In the genomic region with DNA sequence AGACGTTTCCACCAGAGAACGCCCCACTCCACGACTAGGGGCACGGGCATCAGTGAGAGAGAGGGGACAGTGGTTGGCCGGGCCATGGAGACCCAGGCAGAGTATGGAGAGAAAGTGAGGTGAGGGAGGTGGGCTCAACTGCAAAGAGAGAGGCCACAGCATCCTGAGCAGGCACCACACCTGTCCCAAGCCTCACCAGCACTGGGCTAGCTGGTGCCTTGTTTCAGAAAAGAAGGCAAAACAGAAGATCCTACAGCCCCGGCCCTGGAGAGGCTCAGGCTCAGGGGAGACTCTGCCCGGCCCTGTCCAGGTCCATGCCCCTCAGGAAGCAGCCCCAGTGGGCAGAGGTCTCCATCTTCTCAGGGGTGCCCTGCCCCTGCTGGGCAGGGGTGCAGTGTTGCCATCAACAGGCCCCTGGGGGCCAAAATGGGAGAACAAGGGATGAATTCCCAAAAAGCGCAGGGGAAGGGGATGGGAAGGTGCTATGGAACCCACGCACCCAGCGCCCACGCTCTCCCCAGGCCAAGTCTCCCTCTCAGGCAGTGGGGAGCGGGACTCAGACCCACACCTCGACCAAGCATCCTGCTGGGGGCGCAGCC, we compare ENCODE assay signal across 22 cellular contexts. TPM values are rescaled to one million over a fixed set of nuclear protein-coding genes. Genes with fewer than 3 reads are reported as not detected.
DNase-seq lines count a peak whose midpoint lies in the region; ATAC-seq and TF ChIP-seq lines count a peak whose summit lies in the region.
"Had no signal": no experiment of that assay in that cellular context is flagged by ENCODE, and none has a peak within 500 bp of the region (broad histone marks: within the 10 kb centered on the region; RNA-seq: fewer than 3 reads in every experiment).

No MANE protein-coding gene starts in this region.

- H3K9me3 Mint-ChIP-seq in stimulated activated naive CD8-positive, alpha-beta T cell treated with anti-CD3 and anti-CD28 coated beads, Interleukin-15, Interleukin-2, amounts not matched to agents 100 ng/mL and 50 ng/mL, for 24 hours = no peaks in the 10 kb centered on the region
- no peaks in the 10 kb centered on the region for H3K9me3 Mint-ChIP-seq in stimulated activated naive CD8-positive, alpha-beta T cell treated with anti-CD3 and anti-CD28 coated beads, Interleukin-15, amount 100 ng/mL, for 72 hours
- H3K9me3 Mint-ChIP-seq: activated T-helper 2 cell treated with anti-CD3 and anti-CD28 coated beads, Interferon-gamma antibody, Interleukin-2, Interleukin-4, amounts not matched to agents 10 μg/mL and 5 μg/mL and 100 μg/mL, durations not matched to agents 14 hours and 24 hours and 36 hours; central memory CD8-positive, alpha-beta T cell; neural crest cell; stimulated activated naive B cell treated with anti-CD40 and anti-IgM and Interleukin-4, amounts not matched to agents 10 μg/mL and 1 μg/mL and 100 μg/mL, for 72 hours had no signal

- no peak for ATAC-seq in stimulated activated naive CD8-positive, alpha-beta T cell treated with anti-CD3 and anti-CD28 coated beads, Interleukin-15, amount 100 ng/mL, for 72 hours
- no peak for ATAC-seq in SK-N-SH treated with all-trans-retinoic acid at 6 μM for 48 hours
- ATAC-seq: stimulated activated naive B cell treated with anti-CD40 and anti-IgM and Interleukin-4, amounts not matched to agents 10 μg/mL and 1 μg/mL and 100 μg/mL, for 72 hours had no signal

- TF ChIP-seq POLR2A in esophagus muscularis mucosa (IDR thresholded peaks at IDR 0.05; ENCODE audit: low read depth) = no peak

- H3K27me3 ChIP-seq in esophagus muscularis mucosa = no peaks in the 10 kb centered on the region
- no peaks in the 10 kb centered on the region for H3K27me3 ChIP-seq in neutrophil

- intact Hi-C loops in esophagus muscularis mucosa (cut with DNase I) = loop anchor here (5.0 to 10.0 kb wide), 2 partner anchors 227 to 589 kb away; no protein-coding TSS in a partner anchor

- H3K27ac ChIP-seq in esophagus muscularis mucosa (replicated peaks in 1 of 4) (peak overlapping the region; percentile 79 to 89 (median 88)), neutrophil (peak overlapping the region; percentile 97), RWPE1 (no peak overlapping the region)
- H3K27ac ChIP-seq: VCaP had no signal

- H3K36me3 ChIP-seq in esophagus muscularis mucosa (no peaks in the 10 kb centered on the region), neutrophil (peaks cover 4% of the 10 kb centered on the region)
- H3K36me3 ChIP-seq: HAP-1 had no signal

- DNase-seq in stimulated activated naive CD8-positive, alpha-beta T cell treated with anti-CD3 and anti-CD28 coated beads, Interleukin-15, amount 100 ng/mL, for 72 hours = no peak
- DNase-seq in esophagus muscularis mucosa (ENCODE audit: extremely low spot score) = no peak
- no peak for DNase-seq in inferior parietal cortex (ENCODE audit: extremely low spot score)
- DNase-seq in RWPE1 (ENCODE audit: low spot score) = no peak
- DNase-seq in amygdala (lab: John Stamatoyannopoulos, UW) = no peak
- DNase-seq: effector memory CD4-positive, alpha-beta T cell; NCI-H2029; stimulated activated CD4-positive, alpha-beta T cell treated with anti-CD3 and anti-CD28 coated beads, Interleukin-15, amount 100 ng/mL, for 24 hours; stimulated activated naive B cell treated with anti-CD40 and anti-IgM and Interleukin-4, amounts not matched to agents 10 μg/mL and 1 μg/mL and 100 μg/mL, for 72 hours; T-helper 1 cell had no signal

- no peak overlapping the region for H3K4me3 ChIP-seq in esophagus muscularis mucosa
- H3K4me3 ChIP-seq in neutrophil (ENCODE audit: low read depth in 1 of 2, low read length in 1 of 2) = no peak overlapping the region
- H3K4me3 ChIP-seq: HAP-1, lung had no signal

- 87% methylated on average over 6 of the region's 14 CpGs for WGBS in esophagus muscularis mucosa

- CTCF ChIA-PET in RWPE1 (lab: Yijun Ruan, JAX) = interaction anchor here (4.1 to 7.5 kb wide), 2 partner anchors 112 to 113 kb away, joined by 55 to 161 read pairs; no protein-coding TSS in a partner anchor

- no peaks in the 10 kb centered on the region for H3K36me3 Mint-ChIP-seq in stimulated activated naive CD8-positive, alpha-beta T cell treated with anti-CD3 and anti-CD28 coated beads, Interleukin-15, Interleukin-2, amounts not matched to agents 100 ng/mL and 50 ng/mL, for 24 hours (ENCODE audit: low read depth)
- H3K36me3 Mint-ChIP-seq: stimulated activated naive B cell treated with anti-CD40 and anti-IgM and Interleukin-4, amounts not matched to agents 10 μg/mL and 1 μg/mL and 100 μg/mL, for 72 hours had no signal

- H3K4me1 ChIP-seq in esophagus muscularis mucosa (peaks cover 49 to 63% (median 62%) of the 10 kb centered on the region in 4 donors), neutrophil (ENCODE audit: control insufficient read depth in 1 of 2, insufficient read depth in 1 of 2, low read depth in 1 of 2, low read length in 1 of 2) (peaks cover 51 to 53% of the 10 kb centered on the region in 2 experiments)
- H3K4me1 ChIP-seq: HAP-1 had no signal

- TF ChIP-seq EP300 in esophagus muscularis mucosa (IDR thresholded peaks at IDR 0.05) = no peak

- H3K27me3 Mint-ChIP-seq in stimulated activated naive CD8-positive, alpha-beta T cell treated with anti-CD3 and anti-CD28 coated beads, Interleukin-15, Interleukin-2, amounts not matched to agents 100 ng/mL and 50 ng/mL, for 24 hours = no peaks in the 10 kb centered on the region
- no peaks in the 10 kb centered on the region for H3K27me3 Mint-ChIP-seq in stimulated activated naive CD8-positive, alpha-beta T cell treated with anti-CD3 and anti-CD28 coated beads, Interleukin-15, amount 100 ng/mL, for 72 hours
- H3K27me3 Mint-ChIP-seq: central memory CD8-positive, alpha-beta T cell; stimulated activated naive B cell treated with anti-CD40 and anti-IgM and Interleukin-4, amounts not matched to agents 10 μg/mL and 1 μg/mL and 100 μg/mL, for 72 hours had no signal

- no peak overlapping the region for H3K4me3 Mint-ChIP-seq in stimulated activated naive CD8-positive, alpha-beta T cell treated with anti-CD3 and anti-CD28 coated beads, Interleukin-15, Interleukin-2, amounts not matched to agents 100 ng/mL and 50 ng/mL, for 24 hours
- H3K4me3 Mint-ChIP-seq in stimulated activated naive CD8-positive, alpha-beta T cell treated with anti-CD3 and anti-CD28 coated beads, Interleukin-15, amount 100 ng/mL, for 72 hours = no peak overlapping the region
- H3K4me3 Mint-ChIP-seq: neural crest cell; stimulated activated naive B cell treated with anti-CD40 and anti-IgM and Interleukin-4, amounts not matched to agents 10 μg/mL and 1 μg/mL and 100 μg/mL, for 72 hours had no signal

- H3K9me3 ChIP-seq in esophagus muscularis mucosa = no peaks in the 10 kb centered on the region
- no peaks in the 10 kb centered on the region for H3K9me3 ChIP-seq in neutrophil
- H3K9me3 ChIP-seq: HAP-1 had no signal

- POLR2A ChIA-PET in RWPE1 (lab: Yijun Ruan, JAX; ENCODE audit: low non-redundant PET) = no interaction called here

- TF ChIP-seq CTCF in esophagus muscularis mucosa (IDR thresholded peaks at IDR 0.05) (no peak), neutrophil (IDR thresholded peaks at IDR 0.05) (no peak), RWPE1 (conservative IDR thresholded peaks at IDR 0.05; ENCODE audit: low read depth) (no peak)

- H3K27ac Mint-ChIP-seq in stimulated activated naive CD8-positive, alpha-beta T cell treated with anti-CD3 and anti-CD28 coated beads, Interleukin-15, Interleukin-2, amounts not matched to agents 100 ng/mL and 50 ng/mL, for 24 hours = peak overlapping the region; percentile 5
- H3K27ac Mint-ChIP-seq in stimulated activated naive CD8-positive, alpha-beta T cell treated with anti-CD3 and anti-CD28 coated beads, Interleukin-15, amount 100 ng/mL, for 72 hours = no peak overlapping the region
- H3K27ac Mint-ChIP-seq: activated T-helper 2 cell treated with anti-CD3 and anti-CD28 coated beads, Interferon-gamma antibody, Interleukin-2, Interleukin-4, amounts not matched to agents 10 μg/mL and 5 μg/mL and 100 μg/mL, durations not matched to agents 14 hours and 24 hours and 36 hours had no signal

- H3K4me1 Mint-ChIP-seq in stimulated activated naive CD8-positive, alpha-beta T cell treated with anti-CD3 and anti-CD28 coated beads, Interleukin-15, Interleukin-2, amounts not matched to agents 100 ng/mL and 50 ng/mL, for 24 hours (ENCODE audit: low read depth) = peaks cover 34% of the 10 kb centered on the region
- H3K4me1 Mint-ChIP-seq in stimulated activated naive CD8-positive, alpha-beta T cell treated with anti-CD3 and anti-CD28 coated beads, Interleukin-15, amount 100 ng/mL, for 72 hours = peaks cover 72% of the 10 kb centered on the region

TF ChIP-seq in SK-N-SH treated with all-trans-retinoic acid at 6 μM for 48 hours, 23 proteins besides CTCF, POLR2A, EP300 and RAD21:
- no peak for TF ChIP-seq GLIS3 (CRISPR knock-in tag; IDR thresholded peaks at IDR 0.05)
- no peak for TF ChIP-seq ZC3H10 (CRISPR knock-in tag; IDR thresholded peaks at IDR 0.05)
- no peak for TF ChIP-seq RARB (CRISPR knock-in tag; IDR thresholded peaks at IDR 0.05)
- no peak for TF ChIP-seq ZNF8 (CRISPR knock-in tag; IDR thresholded peaks at IDR 0.05)
- TF ChIP-seq ZNF70 (CRISPR knock-in tag; IDR thresholded peaks at IDR 0.05) = no peak
- TF ChIP-seq ISL1 (CRISPR knock-in tag; IDR thresholded peaks at IDR 0.05) = no peak
- TF ChIP-seq, protein P1, sequence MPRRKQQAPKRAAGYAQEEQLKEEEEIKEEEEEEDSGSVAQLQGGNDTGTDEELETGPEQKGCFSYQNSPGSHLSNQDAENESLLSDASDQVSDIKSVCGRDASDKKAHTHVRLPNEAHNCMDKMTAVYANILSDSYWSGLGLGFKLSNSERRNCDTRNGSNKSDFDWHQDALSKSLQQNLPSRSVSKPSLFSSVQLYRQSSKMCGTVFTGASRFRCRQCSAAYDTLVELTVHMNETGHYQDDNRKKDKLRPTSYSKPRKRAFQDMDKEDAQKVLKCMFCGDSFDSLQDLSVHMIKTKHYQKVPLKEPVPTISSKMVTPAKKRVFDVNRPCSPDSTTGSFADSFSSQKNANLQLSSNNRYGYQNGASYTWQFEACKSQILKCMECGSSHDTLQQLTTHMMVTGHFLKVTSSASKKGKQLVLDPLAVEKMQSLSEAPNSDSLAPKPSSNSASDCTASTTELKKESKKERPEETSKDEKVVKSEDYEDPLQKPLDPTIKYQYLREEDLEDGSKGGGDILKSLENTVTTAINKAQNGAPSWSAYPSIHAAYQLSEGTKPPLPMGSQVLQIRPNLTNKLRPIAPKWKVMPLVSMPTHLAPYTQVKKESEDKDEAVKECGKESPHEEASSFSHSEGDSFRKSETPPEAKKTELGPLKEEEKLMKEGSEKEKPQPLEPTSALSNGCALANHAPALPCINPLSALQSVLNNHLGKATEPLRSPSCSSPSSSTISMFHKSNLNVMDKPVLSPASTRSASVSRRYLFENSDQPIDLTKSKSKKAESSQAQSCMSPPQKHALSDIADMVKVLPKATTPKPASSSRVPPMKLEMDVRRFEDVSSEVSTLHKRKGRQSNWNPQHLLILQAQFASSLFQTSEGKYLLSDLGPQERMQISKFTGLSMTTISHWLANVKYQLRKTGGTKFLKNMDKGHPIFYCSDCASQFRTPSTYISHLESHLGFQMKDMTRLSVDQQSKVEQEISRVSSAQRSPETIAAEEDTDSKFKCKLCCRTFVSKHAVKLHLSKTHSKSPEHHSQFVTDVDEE (CRISPR knock-in tag; IDR thresholded peaks at IDR 0.05) = no peak

RNA-seq across cellular contexts. Expression of gene TSPAN32, which starts 6.0 kb away (rescaled TPM):
- 1 to 10 TPM in 2 of 4 donors, under 1 TPM in 1, not detected in 1; 0.52 to 3.5 (median 1.2) TPM for total RNA-seq in esophagus muscularis mucosa
- total RNA-seq: NCI-H460, neural crest cell, renal cortical epithelial cell had no signal

RNA-seq across cellular contexts. Expression of gene C11orf21, which starts 6.1 kb away (rescaled TPM):
- 1 to 10 TPM in 1 of 4 donors, under 1 TPM in 2, not detected in 1; 0.29 to 1.2 (median 0.83) TPM for total RNA-seq in esophagus muscularis mucosa
- total RNA-seq: NCI-H460, neural crest cell had no signal

RNA-seq across cellular contexts. Expression of gene ASCL2, which starts 37.4 kb away (rescaled TPM):
- total RNA-seq in esophagus muscularis mucosa = under 1 TPM in 3 of 4 donors, not detected in 1; 0.32 to 0.83 (median 0.42) TPM
- total RNA-seq: fibroblast of lung, NCI-H460, renal cortical epithelial cell had no signal
